14 cellular contexts compared by ENCODE assay signal in the genomic region with DNA sequence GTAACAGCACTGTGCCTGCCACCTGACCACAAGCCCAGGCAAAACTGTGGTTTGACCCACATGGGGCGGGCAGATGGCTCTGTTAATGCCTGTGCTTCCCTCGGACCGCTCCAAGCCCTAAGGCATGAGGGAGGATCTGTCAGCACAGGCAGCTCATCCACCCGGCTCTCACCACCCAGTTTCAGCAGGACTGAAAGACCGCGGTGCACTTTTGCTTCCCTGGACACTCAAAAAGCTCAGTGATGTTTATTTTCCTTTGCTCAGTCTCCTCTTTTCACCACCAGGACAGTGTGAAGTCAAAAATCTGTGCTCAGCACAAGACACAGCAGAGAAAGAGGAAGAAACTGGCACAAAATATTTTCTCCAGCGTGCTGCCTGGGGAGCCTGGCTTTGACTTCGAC.
A peak's percentile ranks its signal among the peaks of the same experiment; 100 is the strongest.
DNase-seq lines count a peak whose midpoint lies in the region; ATAC-seq and TF ChIP-seq lines count a peak whose summit lies in the region.
"Had no signal": no experiment of that assay in that cellular context is flagged by ENCODE, and none has a peak within 500 bp of the region (broad histone marks: within the 10 kb centered on the region; RNA-seq: fewer than 3 reads in every experiment).

No MANE protein-coding gene starts in this region.

- in situ Hi-C loops in IMR-90 (cut with MboI; ENCODE audit: low sequenced_read_pairs) (no loop called here), astrocyte of the spinal cord (cut with HindIII; ENCODE audit: low sequenced_read_pairs) (no loop called here)

- intact Hi-C loops in IMR-90 (cut with micrococcal nuclease), result loop anchor here (10.0 kb wide), 1 partner anchor 441 kb away; a partner anchor contains a TSS

- peaks cover 1 to 4% of the 10 kb centered on the region in 2 donors for H3K27me3 Mint-ChIP-seq in natural killer cell treated with Interleukin-12 subunit alpha and Interleukin-12 subunit beta and Interleukin-15 and Interleukin-18, amount 100 ng/mL, for 72 hours
- peaks cover 2% of the 10 kb centered on the region for H3K27me3 Mint-ChIP-seq in stimulated activated naive CD8-positive, alpha-beta T cell treated with anti-CD3 and anti-CD28 coated beads, Interleukin-15, amount 100 ng/mL, for 72 hours
- H3K27me3 Mint-ChIP-seq: activated naive CD4-positive, alpha-beta T cell treated with anti-CD3 and anti-CD28 coated beads, Interleukin-2, amount 50 U/mL, for 24 hours had no signal

- CTCF ChIA-PET in IMR-90 (lab: Yijun Ruan, JAX), result no interaction called here

- peak overlapping the region; percentile 51 for H2AFZ ChIP-seq in IMR-90 (replicated peaks; ENCODE audit: low read length, poor library complexity)

- H2BK15ac ChIP-seq in IMR-90 (ENCODE audit: low read depth, low read length), result no peak overlapping the region; the same call in 2 of the 3 replicates

- H4K91ac ChIP-seq in IMR-90 (ENCODE audit: insufficient read depth, low read depth, low read length), result no peak overlapping the region

- H3K4me1 Mint-ChIP-seq in natural killer cell treated with Interleukin-12 subunit alpha and Interleukin-12 subunit beta and Interleukin-15 and Interleukin-18, amount 100 ng/mL, for 72 hours (ENCODE audit: low read depth in 2 of 2), result peaks cover 0 to 8% of the 10 kb centered on the region in 2 donors
- peaks cover 7% of the 10 kb centered on the region for H3K4me1 Mint-ChIP-seq in stimulated activated naive CD8-positive, alpha-beta T cell treated with anti-CD3 and anti-CD28 coated beads, Interleukin-15, amount 100 ng/mL, for 72 hours

- no peak for TF ChIP-seq CTCF in IMR-90 (conservative IDR thresholded peaks at IDR 0.05; ENCODE audit: low read depth, low read length)
- TF ChIP-seq CTCF in astrocyte of the spinal cord (IDR thresholded peaks at IDR 0.05; ENCODE audit: low read depth, low read length), result no peak

- H4K5ac ChIP-seq in IMR-90 (ENCODE audit: low read depth, low read length), result no peak overlapping the region

- H2BK20ac ChIP-seq in IMR-90 (ENCODE audit: low read depth, low read length), result no peak overlapping the region

- no peaks in the 10 kb centered on the region for H4K20me1 ChIP-seq in IMR-90 (ENCODE audit: insufficient read depth, low read length)

- no peak overlapping the region for H3K9ac ChIP-seq in IMR-90 (ENCODE audit: low read depth, low read length)

- H3K9me3 Mint-ChIP-seq in natural killer cell treated with Interleukin-12 subunit alpha and Interleukin-12 subunit beta and Interleukin-15 and Interleukin-18, amount 100 ng/mL, for 72 hours, result no peaks in the 10 kb centered on the region
- peaks cover 25% of the 10 kb centered on the region in 2 donors for H3K9me3 Mint-ChIP-seq in stimulated activated naive CD8-positive, alpha-beta T cell treated with anti-CD3 and anti-CD28 coated beads, Interleukin-15, amount 100 ng/mL, for 72 hours

- peak overlapping the region; percentile 71; the same call in 1 of the 2 replicates for H2AK5ac ChIP-seq in IMR-90 (ENCODE audit: low read depth, low read length)

- peak overlapping the region; percentile 12; the same call in 1 of the 2 replicates for H3K4ac ChIP-seq in IMR-90 (ENCODE audit: low read depth, low read length)

- POLR2A ChIA-PET in IMR-90 (lab: Charles Lee; ENCODE audit: unreplicated experiment), result no interaction called here

- H3K56ac ChIP-seq in IMR-90 (ENCODE audit: extremely low read depth, insufficient read depth, low read length), result no peak overlapping the region

- TF ChIP-seq POLR2A in IMR-90 (IDR thresholded peaks at IDR 0.05; ENCODE audit: low read depth, low read length), result no peak

- 0 out of 2 replicates have a peak, but pooled peaks cover 5% of the 10 kb centered on the region for H3K9me1 ChIP-seq in IMR-90 (ENCODE audit: insufficient read depth, low read length)

- no peak overlapping the region for H3K23ac ChIP-seq in IMR-90 (ENCODE audit: low read depth, low read length)

- no peaks in the 10 kb centered on the region for H3K27me3 ChIP-seq in IMR-90 (ENCODE audit: control insufficient read depth, insufficient read depth, low read length)
- H3K27me3 ChIP-seq: colonic mucosa had no signal

- H3K79me1 ChIP-seq in IMR-90 (ENCODE audit: low read depth in 1 of 2, low read length in 2 of 2), result no peaks in the 10 kb centered on the region

- BruUV-seq in IMR-90 (replicated peaks; lab: Mats Ljungman, UMichigan), result no TSS peak

- H4K8ac ChIP-seq in IMR-90 (ENCODE audit: low read depth in 2 of 2, low read length in 2 of 2), result no peak overlapping the region

- no peak for ATAC-seq in IMR-90 (ENCODE audit: low read depth)
- no peak for ATAC-seq in natural killer cell treated with Interleukin-12 subunit alpha and Interleukin-12 subunit beta and Interleukin-15 and Interleukin-18, amount 100 ng/mL, for 72 hours
- ATAC-seq in stimulated activated naive CD8-positive, alpha-beta T cell treated with anti-CD3 and anti-CD28 coated beads, Interleukin-15, amount 100 ng/mL, for 72 hours, result no peak

- no peak overlapping the region for H3K4me2 ChIP-seq in IMR-90 (ENCODE audit: low read depth, low read length)

- 0 out of 2 replicates have a peak overlapping the region, but pooled peaks have one; percentile 35 for H3K14ac ChIP-seq in IMR-90 (replicated peaks; ENCODE audit: low read depth, low read length)

- peak; percentile 52 for DNase-seq in AG08395 (ENCODE audit: low spot score)
- DNase-seq in IMR-90, result no peak
- DNase-seq in astrocyte of the spinal cord (ENCODE audit: low read depth, low spot score), result peak; percentile 61
- DNase-seq in hippocampal formation (lab: John Stamatoyannopoulos, UW), result peak; percentile 7 to 19
- DNase-seq in natural killer cell treated with Interleukin-12 subunit alpha and Interleukin-12 subunit beta and Interleukin-15 and Interleukin-18, amount 100 ng/mL, for 72 hours (ENCODE audit: low spot score), result no peak
- no peak for DNase-seq in NCI-H748 (lab: John Stamatoyannopoulos, UW; ENCODE audit: unreplicated experiment)
- no peak for DNase-seq in stimulated activated naive CD8-positive, alpha-beta T cell treated with anti-CD3 and anti-CD28 coated beads, Interleukin-15, amount 100 ng/mL, for 72 hours
- no peak for DNase-seq in SHP77 (lab: John Stamatoyannopoulos, UW)
- DNase-seq: stimulated activated CD8-positive, alpha-beta memory T cell treated with anti-CD3 and anti-CD28 coated beads, Interleukin-4, amount 100 ng/mL, for 48 hours had no signal

- H3K18ac ChIP-seq in IMR-90 (ENCODE audit: low read depth, low read length), result no peak overlapping the region

- H3K27ac Mint-ChIP-seq in natural killer cell treated with Interleukin-12 subunit alpha and Interleukin-12 subunit beta and Interleukin-15 and Interleukin-18, amount 100 ng/mL, for 72 hours, result no peak overlapping the region
- H3K27ac Mint-ChIP-seq in stimulated activated naive CD8-positive, alpha-beta T cell treated with anti-CD3 and anti-CD28 coated beads, Interleukin-15, amount 100 ng/mL, for 72 hours, result no peak overlapping the region
- H3K27ac Mint-ChIP-seq: activated naive CD4-positive, alpha-beta T cell treated with anti-CD3 and anti-CD28 coated beads, Interleukin-2, amount 50 U/mL, for 24 hours; mesothelial cell of epicardium; progenitor cell of endocrine pancreas had no signal

- peak overlapping the region; percentile 35 for H2AK9ac ChIP-seq in IMR-90 (replicated peaks; ENCODE audit: low read depth, low read length, poor library complexity)

- H3K9me3 ChIP-seq in IMR-90 (ENCODE audit: control insufficient read depth, insufficient read depth, low read length), result no peaks in the 10 kb centered on the region
- H3K9me3 ChIP-seq: colonic mucosa had no signal

- no peak overlapping the region for H2BK5ac ChIP-seq in IMR-90 (ENCODE audit: low read depth, low read length, poor library complexity, severe bottlenecking)

- no peaks in the 10 kb centered on the region for H3K36me3 Mint-ChIP-seq in natural killer cell treated with Interleukin-12 subunit alpha and Interleukin-12 subunit beta and Interleukin-15 and Interleukin-18, amount 100 ng/mL, for 72 hours
- H3K36me3 Mint-ChIP-seq: activated naive CD4-positive, alpha-beta T cell treated with anti-CD3 and anti-CD28 coated beads, Interleukin-2, amount 50 U/mL, for 24 hours had no signal

- no peak overlapping the region for H3K27ac ChIP-seq in IMR-90 (ENCODE audit: insufficient read depth, low read length)

- peaks cover 9% of the 10 kb centered on the region for H3K4me1 ChIP-seq in IMR-90 (ENCODE audit: control insufficient read depth, insufficient read depth, low read length)
- H3K4me1 ChIP-seq: HAP-1 had no signal

- no peak for TF ChIP-seq RAD21 in IMR-90 (IDR thresholded peaks at IDR 0.05; ENCODE audit: low read length)

- H3K4me3 ChIP-seq in IMR-90 (ENCODE audit: insufficient read depth, low read depth, low read length) (no peak overlapping the region), astrocyte of the spinal cord (ENCODE audit: low read depth, low read length) (no peak overlapping the region)
- H3K4me3 ChIP-seq: colonic mucosa, HAP-1 had no signal

- no peak overlapping the region for H3K4me3 Mint-ChIP-seq in natural killer cell treated with Interleukin-12 subunit alpha and Interleukin-12 subunit beta and Interleukin-15 and Interleukin-18, amount 100 ng/mL, for 72 hours
- no peak overlapping the region for H3K4me3 Mint-ChIP-seq in stimulated activated naive CD8-positive, alpha-beta T cell treated with anti-CD3 and anti-CD28 coated beads, Interleukin-15, amount 100 ng/mL, for 72 hours
- H3K4me3 Mint-ChIP-seq: activated naive CD4-positive, alpha-beta T cell treated with anti-CD3 and anti-CD28 coated beads, Interleukin-2, amount 50 U/mL, for 24 hours; mesothelial cell of epicardium had no signal

- no CpG with 5 or more reads among the region's 8 CpGs for WGBS in IMR-90 (ENCODE audit: extremely low coverage in 2 of 2, insufficient read length in 1 of 2), 2 experiments

- no peaks in the 10 kb centered on the region for H3K36me3 ChIP-seq in IMR-90 (ENCODE audit: control insufficient read depth, insufficient read depth, low read length)
- H3K36me3 ChIP-seq: colonic mucosa, HAP-1 had no signal

- dilution Hi-C loops in IMR-90 (cut with HindIII; ENCODE audit: low sequenced_read_pairs, unreplicated experiment), result no loop called here

- H2BK120ac ChIP-seq in IMR-90 (ENCODE audit: low read depth, low read length), result no peak overlapping the region

TF ChIP-seq in IMR-90, 13 proteins besides CTCF, POLR2A, EP300 and RAD21 (continues in another document):
- TF ChIP-seq NFE2L2 (IDR thresholded peaks at IDR 0.05; ENCODE audit: low read depth, low read length), result no peak
- TF ChIP-seq MXI1 (IDR thresholded peaks at IDR 0.05; ENCODE audit: borderline replicate concordance, low read depth, low read length), result no peak
- no peak for TF ChIP-seq MAZ (IDR thresholded peaks at IDR 0.05; ENCODE audit: borderline replicate concordance, low read depth, low read length)
- TF ChIP-seq BHLHE40 (IDR thresholded peaks at IDR 0.05; ENCODE audit: low read depth, low read length), result no peak
- TF ChIP-seq SMC3 (IDR thresholded peaks at IDR 0.05; ENCODE audit: low read depth, low read length), result no peak
- no peak for TF ChIP-seq CEBPB (IDR thresholded peaks at IDR 0.05; ENCODE audit: low read depth, low read length)
- no peak for TF ChIP-seq RFX5 (IDR thresholded peaks at IDR 0.05; ENCODE audit: low read depth, low read length)
- no peak for TF ChIP-seq RCOR1 (IDR thresholded peaks at IDR 0.05; ENCODE audit: insufficient replicate concordance, low read length)

Comparison
In these comparisons a context has a peak if more than half of its experiments do, and no peak if none do; other contexts are left out.
1. DNase-seq: peak in AG08395 (single experiment), astrocyte of the spinal cord (single experiment) and hippocampal formation (2 of 2); none in IMR-90 (single experiment), natural killer cell treated with Interleukin-12 subunit alpha and Interleukin-12 subunit beta and Interleukin-15 and Interleukin-18, amount 100 ng/mL, for 72 hours (single experiment), NCI-H748 (single experiment), stimulated activated naive CD8-positive, alpha-beta T cell treated with anti-CD3 and anti-CD28 coated beads, Interleukin-15, amount 100 ng/mL, for 72 hours (0 of 2) and SHP77 (0 of 2).